2 cellular contexts compared by ENCODE assay signal in the genomic region with DNA sequence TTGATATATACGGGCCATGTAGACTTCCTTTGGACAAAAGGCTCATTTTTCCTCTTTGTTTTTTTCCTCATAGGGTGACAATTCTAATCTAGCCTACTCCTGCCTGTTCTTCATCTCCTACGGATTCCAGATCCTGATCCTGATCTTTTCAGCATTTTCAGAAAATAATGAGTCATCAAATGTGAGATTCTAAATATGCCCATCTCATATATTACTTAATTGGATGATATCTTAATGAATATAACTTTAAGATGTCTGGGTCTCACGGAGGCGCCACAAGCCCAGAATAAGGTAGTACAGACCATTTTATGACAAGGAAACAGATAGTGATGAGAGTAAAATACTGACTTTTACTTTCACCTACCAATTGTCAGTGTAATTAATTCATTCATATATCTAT.
A peak's percentile ranks its signal among the peaks of the same experiment; 100 is the strongest.
TF ChIP-seq lines count a peak whose summit lies in the region.

No MANE protein-coding gene starts in this region.

TF ChIP-seq in HepG2, 621 proteins besides CTCF, POLR2A, EP300 and RAD21:
- TF ChIP-seq KLF15 (CRISPR knock-in tag; IDR thresholded peaks at IDR 0.05; ENCODE audit: borderline replicate concordance) = no peak
- no peak for TF ChIP-seq SP4 (CRISPR knock-in tag; IDR thresholded peaks at IDR 0.05)
- peak; percentile 31 to 70; a peak in 3 of 4 replicates for TF ChIP-seq MAFK (conservative IDR thresholded peaks at IDR 0.05 in 1 of 2, IDR thresholded peaks at IDR 0.05 in 1 of 2; ENCODE audit: low read length in 2 of 2)
- TF ChIP-seq SIN3A (IDR thresholded peaks at IDR 0.05; ENCODE audit: borderline replicate concordance, low read depth, low read length) = no peak
- TF ChIP-seq ZNF775 (CRISPR knock-in tag; IDR thresholded peaks at IDR 0.05; ENCODE audit: borderline replicate concordance) = no peak
- TF ChIP-seq MAFF (IDR thresholded peaks at IDR 0.05; ENCODE audit: low read depth, low read length) = peak; percentile 58; the same call in 1 of the 2 replicates
- TF ChIP-seq, protein P1, sequence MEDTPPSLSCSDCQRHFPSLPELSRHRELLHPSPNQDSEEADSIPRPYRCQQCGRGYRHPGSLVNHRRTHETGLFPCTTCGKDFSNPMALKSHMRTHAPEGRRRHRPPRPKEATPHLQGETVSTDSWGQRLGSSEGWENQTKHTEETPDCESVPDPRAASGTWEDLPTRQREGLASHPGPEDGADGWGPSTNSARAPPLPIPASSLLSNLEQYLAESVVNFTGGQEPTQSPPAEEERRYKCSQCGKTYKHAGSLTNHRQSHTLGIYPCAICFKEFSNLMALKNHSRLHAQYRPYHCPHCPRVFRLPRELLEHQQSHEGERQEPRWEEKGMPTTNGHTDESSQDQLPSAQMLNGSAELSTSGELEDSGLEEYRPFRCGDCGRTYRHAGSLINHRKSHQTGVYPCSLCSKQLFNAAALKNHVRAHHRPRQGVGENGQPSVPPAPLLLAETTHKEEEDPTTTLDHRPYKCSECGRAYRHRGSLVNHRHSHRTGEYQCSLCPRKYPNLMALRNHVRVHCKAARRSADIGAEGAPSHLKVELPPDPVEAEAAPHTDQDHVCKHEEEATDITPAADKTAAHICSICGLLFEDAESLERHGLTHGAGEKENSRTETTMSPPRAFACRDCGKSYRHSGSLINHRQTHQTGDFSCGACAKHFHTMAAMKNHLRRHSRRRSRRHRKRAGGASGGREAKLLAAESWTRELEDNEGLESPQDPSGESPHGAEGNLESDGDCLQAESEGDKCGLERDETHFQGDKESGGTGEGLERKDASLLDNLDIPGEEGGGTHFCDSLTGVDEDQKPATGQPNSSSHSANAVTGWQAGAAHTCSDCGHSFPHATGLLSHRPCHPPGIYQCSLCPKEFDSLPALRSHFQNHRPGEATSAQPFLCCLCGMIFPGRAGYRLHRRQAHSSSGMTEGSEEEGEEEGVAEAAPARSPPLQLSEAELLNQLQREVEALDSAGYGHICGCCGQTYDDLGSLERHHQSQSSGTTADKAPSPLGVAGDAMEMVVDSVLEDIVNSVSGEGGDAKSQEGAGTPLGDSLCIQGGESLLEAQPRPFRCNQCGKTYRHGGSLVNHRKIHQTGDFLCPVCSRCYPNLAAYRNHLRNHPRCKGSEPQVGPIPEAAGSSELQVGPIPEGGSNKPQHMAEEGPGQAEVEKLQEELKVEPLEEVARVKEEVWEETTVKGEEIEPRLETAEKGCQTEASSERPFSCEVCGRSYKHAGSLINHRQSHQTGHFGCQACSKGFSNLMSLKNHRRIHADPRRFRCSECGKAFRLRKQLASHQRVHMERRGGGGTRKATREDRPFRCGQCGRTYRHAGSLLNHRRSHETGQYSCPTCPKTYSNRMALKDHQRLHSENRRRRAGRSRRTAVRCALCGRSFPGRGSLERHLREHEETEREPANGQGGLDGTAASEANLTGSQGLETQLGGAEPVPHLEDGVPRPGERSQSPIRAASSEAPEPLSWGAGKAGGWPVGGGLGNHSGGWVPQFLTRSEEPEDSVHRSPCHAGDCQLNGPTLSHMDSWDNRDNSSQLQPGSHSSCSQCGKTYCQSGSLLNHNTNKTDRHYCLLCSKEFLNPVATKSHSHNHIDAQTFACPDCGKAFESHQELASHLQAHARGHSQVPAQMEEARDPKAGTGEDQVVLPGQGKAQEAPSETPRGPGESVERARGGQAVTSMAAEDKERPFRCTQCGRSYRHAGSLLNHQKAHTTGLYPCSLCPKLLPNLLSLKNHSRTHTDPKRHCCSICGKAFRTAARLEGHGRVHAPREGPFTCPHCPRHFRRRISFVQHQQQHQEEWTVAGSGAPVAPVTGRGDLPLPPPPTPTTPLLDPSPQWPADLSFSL (CRISPR knock-in tag; IDR thresholded peaks at IDR 0.05) = no peak
- TF ChIP-seq NKX3-1 (CRISPR knock-in tag; IDR thresholded peaks at IDR 0.05) = no peak
- no peak for TF ChIP-seq FOXA1 (IDR thresholded peaks at IDR 0.05)
- no peak for TF ChIP-seq FOXA1 (CRISPR knock-in tag; IDR thresholded peaks at IDR 0.05)
- TF ChIP-seq PAF1 (CRISPR knock-in tag; IDR thresholded peaks at IDR 0.05) = no peak
- TF ChIP-seq XBP1 (CRISPR knock-in tag; IDR thresholded peaks at IDR 0.05) = no peak
- 0 out of 2 replicates have a peak, but pooled peaks have one; percentile 6 for TF ChIP-seq RBFOX2 (IDR thresholded peaks at IDR 0.05; ENCODE audit: low read depth, low read length)
- no peak for TF ChIP-seq RFX1 (IDR thresholded peaks at IDR 0.05)
TF ChIP-seq in HepG2: peak in this region for 3.

TF ChIP-seq in IMR-90, 13 proteins besides CTCF, POLR2A, EP300 and RAD21:
- TF ChIP-seq, protein P2, sequence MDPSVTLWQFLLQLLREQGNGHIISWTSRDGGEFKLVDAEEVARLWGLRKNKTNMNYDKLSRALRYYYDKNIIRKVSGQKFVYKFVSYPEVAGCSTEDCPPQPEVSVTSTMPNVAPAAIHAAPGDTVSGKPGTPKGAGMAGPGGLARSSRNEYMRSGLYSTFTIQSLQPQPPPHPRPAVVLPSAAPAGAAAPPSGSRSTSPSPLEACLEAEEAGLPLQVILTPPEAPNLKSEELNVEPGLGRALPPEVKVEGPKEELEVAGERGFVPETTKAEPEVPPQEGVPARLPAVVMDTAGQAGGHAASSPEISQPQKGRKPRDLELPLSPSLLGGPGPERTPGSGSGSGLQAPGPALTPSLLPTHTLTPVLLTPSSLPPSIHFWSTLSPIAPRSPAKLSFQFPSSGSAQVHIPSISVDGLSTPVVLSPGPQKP (IDR thresholded peaks at IDR 0.05; ENCODE audit: borderline replicate concordance, low read depth, low read length) = no peak
- TF ChIP-seq MAFK (IDR thresholded peaks at IDR 0.05; ENCODE audit: low read depth, low read length) = peak; percentile 35
- TF ChIP-seq RCOR1 (IDR thresholded peaks at IDR 0.05; ENCODE audit: insufficient replicate concordance, low read length) = no peak
- no peak for TF ChIP-seq FOS (IDR thresholded peaks at IDR 0.05; ENCODE audit: low read depth, low read length)
- no peak for TF ChIP-seq SMC3 (IDR thresholded peaks at IDR 0.05; ENCODE audit: low read depth, low read length)
